In the genomic region with DNA sequence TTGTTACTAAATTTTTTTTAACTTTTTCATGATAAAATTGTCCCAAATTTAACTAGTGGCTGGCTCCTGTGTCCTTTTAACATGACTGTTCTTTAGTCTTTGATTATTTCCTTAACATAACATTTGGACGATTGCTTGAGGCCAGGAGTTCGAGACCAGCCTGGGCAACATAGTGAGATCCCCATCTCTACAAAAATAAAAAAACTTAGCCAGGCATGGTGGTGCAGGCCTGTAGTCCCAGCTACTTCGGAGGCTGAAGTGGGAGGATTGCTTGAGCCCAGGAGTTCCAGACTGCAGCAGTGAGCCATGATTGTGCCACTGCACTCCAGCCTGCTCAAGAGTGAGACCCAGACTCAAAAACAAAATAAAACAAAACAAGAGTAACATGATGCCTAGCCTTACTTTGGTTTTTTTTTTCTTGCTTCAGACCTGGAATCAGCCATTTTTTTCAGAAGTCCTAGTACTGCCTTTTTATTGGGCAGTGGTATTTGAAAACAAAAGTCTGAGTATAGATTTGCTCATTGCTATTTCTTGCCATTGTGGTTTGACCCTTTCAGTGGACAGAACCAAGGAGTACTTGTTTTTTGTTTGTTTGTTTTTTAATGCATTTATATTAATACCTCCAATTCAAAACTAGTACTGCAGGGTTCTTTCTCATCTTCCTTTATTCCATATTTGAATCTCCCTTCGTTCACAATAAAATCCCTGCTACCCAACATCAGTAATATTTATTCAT, we compare ENCODE assay signal across 8 cellular contexts. TPM values are rescaled to one million over a fixed set of nuclear protein-coding genes. Genes with fewer than 3 reads are reported as not detected.
DNase-seq lines count a peak whose midpoint lies in the region; ATAC-seq and TF ChIP-seq lines count a peak whose summit lies in the region.

No MANE protein-coding gene starts in this region.

- intact Hi-C loops in lower lobe of right lung (cut with DNase I), result no loop called here

- H3K4me3 ChIP-seq in adipocyte (ENCODE audit: low read length), result peak overlapping the region; percentile 95
- H3K4me3 ChIP-seq in lower lobe of right lung, result peak overlapping the region; percentile 91
- no peak overlapping the region for H3K4me3 ChIP-seq in effector memory CD4-positive, alpha-beta T cell (ENCODE audit: insufficient read depth, low read depth, low read length, poor library complexity, severe bottlenecking)
- H3K4me3 ChIP-seq in MM.1S (ENCODE audit: low read length), result no peak overlapping the region

- H3K27me3 Mint-ChIP-seq in stimulated activated naive CD8-positive, alpha-beta T cell treated with anti-CD3 and anti-CD28 coated beads, Interleukin-15, Interleukin-2, amounts not matched to agents 100 ng/mL and 50 ng/mL, for 24 hours, result no peaks in the 10 kb centered on the region

- ATAC-seq in stimulated activated naive CD8-positive, alpha-beta T cell treated with anti-CD3 and anti-CD28 coated beads, Interleukin-15, Interleukin-2, amounts not matched to agents 100 U/mL and 50 U/mL, for 24 hours, result no peak
- no peak for ATAC-seq in lower lobe of right lung

- no peaks in the 10 kb centered on the region for H3K9me3 ChIP-seq in adipocyte (ENCODE audit: control insufficient read depth, low read length)
- H3K9me3 ChIP-seq in lower lobe of right lung, result no peaks in the 10 kb centered on the region
- H3K9me3 ChIP-seq in effector memory CD4-positive, alpha-beta T cell (ENCODE audit: control insufficient read depth, low read length), result no peaks in the 10 kb centered on the region
- H3K9me3 ChIP-seq in MM.1S (replicated peaks; ENCODE audit: insufficient read depth, low read length), result no peaks in the 10 kb centered on the region

- H3K36me3 ChIP-seq in adipocyte (ENCODE audit: control insufficient read depth, insufficient read depth, low read length, severe bottlenecking), result no peaks in the 10 kb centered on the region
- no peaks in the 10 kb centered on the region for H3K36me3 ChIP-seq in lower lobe of right lung
- no peaks in the 10 kb centered on the region for H3K36me3 ChIP-seq in effector memory CD4-positive, alpha-beta T cell (ENCODE audit: control insufficient read depth, insufficient read depth, low read length)
- H3K36me3 ChIP-seq in MM.1S (replicated peaks; ENCODE audit: insufficient read depth, low read length), result no peaks in the 10 kb centered on the region

- no peak overlapping the region for H2AFZ ChIP-seq in MM.1S (ENCODE audit: low read length)

- peaks cover 68% of the 10 kb centered on the region for H3K36me3 Mint-ChIP-seq in stimulated activated naive CD8-positive, alpha-beta T cell treated with anti-CD3 and anti-CD28 coated beads, Interleukin-15, Interleukin-2, amounts not matched to agents 100 ng/mL and 50 ng/mL, for 24 hours (ENCODE audit: low read depth)

- H3K27ac ChIP-seq in lower lobe of right lung (no peak overlapping the region), MM.1S (ENCODE audit: low read length) (no peak overlapping the region)
- H3K27ac ChIP-seq in effector memory CD4-positive, alpha-beta T cell (ENCODE audit: insufficient read depth, low read length, poor library complexity, severe bottlenecking), result no peak overlapping the region

- TF ChIP-seq CTCF in lower lobe of right lung (IDR thresholded peaks at IDR 0.05), result no peak
- no peak for TF ChIP-seq CTCF in MM.1S (IDR thresholded peaks at IDR 0.05; ENCODE audit: low read length)

- H3K4me1 Mint-ChIP-seq in stimulated activated naive CD8-positive, alpha-beta T cell treated with anti-CD3 and anti-CD28 coated beads, Interleukin-15, Interleukin-2, amounts not matched to agents 100 ng/mL and 50 ng/mL, for 24 hours (ENCODE audit: low read depth), result peaks cover 81% of the 10 kb centered on the region

- peaks cover 29% of the 10 kb centered on the region for H3K4me1 ChIP-seq in adipocyte (ENCODE audit: control insufficient read depth, insufficient read depth, low read length)
- H3K4me1 ChIP-seq in lower lobe of right lung, result peaks cover 55% of the 10 kb centered on the region
- H3K4me1 ChIP-seq in effector memory CD4-positive, alpha-beta T cell (ENCODE audit: control insufficient read depth, insufficient read depth, low read length, poor library complexity, severe bottlenecking), result no peaks in the 10 kb centered on the region
- H3K4me1 ChIP-seq in MM.1S (ENCODE audit: low read length), result peaks cover 7% of the 10 kb centered on the region; the same call in 1 of the 2 replicates

- H3K27me3 ChIP-seq in adipocyte (replicated peaks; ENCODE audit: control insufficient read depth, insufficient read depth, low read length) (no peaks in the 10 kb centered on the region), lower lobe of right lung (ENCODE audit: low read depth) (no peaks in the 10 kb centered on the region), MM.1S (replicated peaks; ENCODE audit: insufficient read depth, low read length) (no peaks in the 10 kb centered on the region)
- no peaks in the 10 kb centered on the region for H3K27me3 ChIP-seq in effector memory CD4-positive, alpha-beta T cell (replicated peaks; ENCODE audit: control insufficient read depth, insufficient read depth, low read length, poor library complexity, severe bottlenecking)

- no peak overlapping the region for H3K27ac Mint-ChIP-seq in stimulated activated naive CD8-positive, alpha-beta T cell treated with anti-CD3 and anti-CD28 coated beads, Interleukin-15, Interleukin-2, amounts not matched to agents 100 ng/mL and 50 ng/mL, for 24 hours

- H3K9ac ChIP-seq in adipocyte (ENCODE audit: low read length), result no peak overlapping the region
- no peak overlapping the region for H3K9ac ChIP-seq in MM.1S (ENCODE audit: low read length)

- no peaks in the 10 kb centered on the region for H4K20me1 ChIP-seq in MM.1S (ENCODE audit: insufficient read depth, low read length)

- H3K4me3 Mint-ChIP-seq in stimulated activated naive CD8-positive, alpha-beta T cell treated with anti-CD3 and anti-CD28 coated beads, Interleukin-15, Interleukin-2, amounts not matched to agents 100 ng/mL and 50 ng/mL, for 24 hours, result peak overlapping the region; percentile 48

- H3K4me2 ChIP-seq in MM.1S (ENCODE audit: low read depth, low read length), result no peak overlapping the region

- H3K9me2 ChIP-seq in MM.1S (replicated peaks; ENCODE audit: insufficient read depth, low read length), result no peaks in the 10 kb centered on the region

- peaks cover 36% of the 10 kb centered on the region for H3K79me2 ChIP-seq in MM.1S (ENCODE audit: low read length)

- H3K9me3 Mint-ChIP-seq in stimulated activated naive CD8-positive, alpha-beta T cell treated with anti-CD3 and anti-CD28 coated beads, Interleukin-15, Interleukin-2, amounts not matched to agents 100 ng/mL and 50 ng/mL, for 24 hours, result peaks cover 32% of the 10 kb centered on the region

- DNase-seq in stimulated activated naive CD8-positive, alpha-beta T cell treated with anti-CD3 and anti-CD28 coated beads, Interleukin-15, Interleukin-2, amounts not matched to agents 100 U/mL and 50 U/mL, for 24 hours, result no peak
- DNase-seq in adipocyte (ENCODE audit: low read depth), result no peak
- no peak for DNase-seq in lower lobe of right lung
- no peak for DNase-seq in activated gamma-delta T cell treated with Interleukin-2 at 50 U/mL for 16 hours
- no peak for DNase-seq in AG08396 (ENCODE audit: low spot score)
- DNase-seq in effector memory CD4-positive, alpha-beta T cell, result no peak
- DNase-seq in MM.1S, result no peak

- 0 out of 2 replicates have a peak, but pooled peaks cover 6% of the 10 kb centered on the region for H3F3A ChIP-seq in MM.1S (ENCODE audit: insufficient read depth, low read length)

RNA-seq across cellular contexts. Expression of a gene that starts 4.8 kb away (rescaled TPM):
- total RNA-seq in lower lobe of right lung, result 18.5 TPM

RNA-seq across cellular contexts. Expression of a gene that starts 5.0 kb away (rescaled TPM):
- 18.5 TPM for total RNA-seq in lower lobe of right lung

Comparison
In these comparisons a context has a peak if more than half of its experiments do, and no peak if none do; other contexts are left out.
1. H3K4me3 ChIP-seq: peak in adipocyte (single experiment) and lower lobe of right lung (single experiment); none in effector memory CD4-positive, alpha-beta T cell (single experiment) and MM.1S (single experiment).